In genomic region chr2:27148801-27149439, GRCh38 we compare ENCODE assay signal across 1 cellular context.
TF ChIP-seq lines count a peak whose summit lies in the region.

Gene TCF23 (plus strand): TSS chr2:27149004. CDS start chr2:27149134, 130 bp downstream.

TF ChIP-seq in GM23338, 12 proteins besides CTCF, POLR2A, EP300 and RAD21 (continued from another document):
- TF ChIP-seq ZNF462 (CRISPR knock-in tag; IDR thresholded peaks at IDR 0.05) (no peak), EZH2phosphoT487 (IDR thresholded peaks at IDR 0.05; ENCODE audit: unreplicated experiment) (no peak)
